ENCODE assay signal across 1 cellular context in the genomic region with DNA sequence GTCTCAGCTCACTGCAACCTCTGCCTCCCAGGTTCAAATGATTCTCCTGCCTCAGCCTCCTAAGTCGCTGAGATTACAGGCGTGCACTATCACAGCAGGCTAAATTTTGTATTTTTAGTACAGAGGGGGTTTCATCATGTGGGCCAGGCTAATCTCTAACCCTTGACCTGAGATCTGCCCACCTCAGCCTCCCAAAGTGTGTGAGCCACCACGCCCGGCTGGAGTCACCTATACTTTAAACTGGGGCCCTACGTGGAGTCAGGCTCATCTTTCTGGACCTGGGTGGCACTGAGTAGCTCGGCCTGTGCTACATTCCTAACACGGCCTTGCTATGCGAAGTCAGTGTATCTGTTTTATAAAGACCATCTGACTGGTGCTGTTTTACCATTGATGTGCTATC.
A peak's percentile ranks its signal among the peaks of the same experiment; 100 is the strongest.
TF ChIP-seq lines count a peak whose summit lies in the region.

No MANE protein-coding gene starts in this region.

TF ChIP-seq in HepG2, 621 proteins besides CTCF, POLR2A, EP300 and RAD21 (continued from another document):
- TF ChIP-seq, protein P1, sequence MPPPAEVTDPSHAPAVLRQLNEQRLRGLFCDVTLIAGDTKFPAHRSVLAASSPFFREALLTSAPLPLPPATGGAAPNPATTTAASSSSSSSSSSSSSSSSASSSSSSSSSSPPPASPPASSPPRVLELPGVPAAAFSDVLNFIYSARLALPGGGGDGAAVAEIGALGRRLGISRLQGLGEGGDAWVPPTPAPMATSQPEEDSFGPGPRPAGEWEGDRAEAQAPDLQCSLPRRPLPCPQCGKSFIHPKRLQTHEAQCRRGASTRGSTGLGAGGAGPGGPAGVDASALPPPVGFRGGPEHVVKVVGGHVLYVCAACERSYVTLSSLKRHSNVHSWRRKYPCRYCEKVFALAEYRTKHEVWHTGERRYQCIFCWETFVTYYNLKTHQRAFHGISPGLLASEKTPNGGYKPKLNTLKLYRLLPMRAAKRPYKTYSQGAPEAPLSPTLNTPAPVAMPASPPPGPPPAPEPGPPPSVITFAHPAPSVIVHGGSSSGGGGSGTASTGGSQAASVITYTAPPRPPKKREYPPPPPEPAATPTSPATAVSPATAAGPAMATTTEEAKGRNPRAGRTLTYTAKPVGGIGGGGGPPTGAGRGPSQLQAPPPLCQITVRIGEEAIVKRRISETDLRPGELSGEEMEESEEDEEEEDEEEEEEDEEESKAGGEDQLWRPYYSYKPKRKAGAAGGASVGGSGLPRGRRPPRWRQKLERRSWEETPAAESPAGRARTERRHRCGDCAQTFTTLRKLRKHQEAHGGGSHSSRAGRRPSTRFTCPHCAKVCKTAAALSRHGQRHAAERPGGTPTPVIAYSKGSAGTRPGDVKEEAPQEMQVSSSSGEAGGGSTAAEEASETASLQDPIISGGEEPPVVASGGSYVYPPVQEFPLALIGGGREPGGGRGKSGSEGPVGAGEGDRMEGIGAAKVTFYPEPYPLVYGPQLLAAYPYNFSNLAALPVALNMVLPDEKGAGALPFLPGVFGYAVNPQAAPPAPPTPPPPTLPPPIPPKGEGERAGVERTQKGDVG (CRISPR knock-in tag; IDR thresholded peaks at IDR 0.05; ENCODE audit: borderline replicate concordance): peak; percentile 64; the same call in 1 of the 2 replicates
- no peak for TF ChIP-seq ZNF329 (CRISPR knock-in tag; IDR thresholded peaks at IDR 0.05; ENCODE audit: low read depth)
- no peak for TF ChIP-seq KDM5B (CRISPR knock-in tag; IDR thresholded peaks at IDR 0.05; ENCODE audit: borderline replicate concordance)
- TF ChIP-seq ZNF562 (CRISPR knock-in tag; IDR thresholded peaks at IDR 0.05; ENCODE audit: borderline replicate concordance): no peak
- TF ChIP-seq ZNF44 (CRISPR knock-in tag; IDR thresholded peaks at IDR 0.05): no peak
- TF ChIP-seq PRPF4 (IDR thresholded peaks at IDR 0.05; ENCODE audit: low read depth, low read length, poor library complexity, severe bottlenecking): peak; percentile 58
- TF ChIP-seq SP1 (IDR thresholded peaks at IDR 0.05): no peak
- TF ChIP-seq SP1 (CRISPR knock-in tag; IDR thresholded peaks at IDR 0.05): no peak
- TF ChIP-seq, protein P2, sequence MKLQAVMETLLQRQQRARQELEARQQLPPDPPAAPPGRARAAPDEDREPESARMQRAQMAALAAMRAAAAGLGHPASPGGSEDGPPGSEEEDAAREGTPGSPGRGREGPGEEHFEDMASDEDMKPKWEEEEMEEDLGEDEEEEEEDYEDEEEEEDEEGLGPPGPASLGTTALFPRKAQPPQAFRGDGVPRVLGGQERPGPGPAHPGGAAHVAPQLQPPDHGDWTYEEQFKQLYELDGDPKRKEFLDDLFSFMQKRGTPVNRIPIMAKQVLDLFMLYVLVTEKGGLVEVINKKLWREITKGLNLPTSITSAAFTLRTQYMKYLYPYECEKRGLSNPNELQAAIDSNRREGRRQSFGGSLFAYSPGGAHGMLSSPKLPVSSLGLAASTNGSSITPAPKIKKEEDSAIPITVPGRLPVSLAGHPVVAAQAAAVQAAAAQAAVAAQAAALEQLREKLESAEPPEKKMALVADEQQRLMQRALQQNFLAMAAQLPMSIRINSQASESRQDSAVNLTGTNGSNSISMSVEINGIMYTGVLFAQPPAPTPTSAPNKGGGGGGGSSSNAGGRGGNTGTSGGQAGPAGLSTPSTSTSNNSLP (IDR thresholded peaks at IDR 0.05; ENCODE audit: low read depth, low read length): no peak
- TF ChIP-seq ELF3 (CRISPR knock-in tag; IDR thresholded peaks at IDR 0.05): peak; percentile 20; the same call in 1 of the 2 replicates
- peak; percentile 42 for TF ChIP-seq TEAD3 (CRISPR knock-in tag; optimal IDR thresholded peaks at IDR 0.05; ENCODE audit: borderline replicate concordance)
- TF ChIP-seq ZBTB7A (CRISPR knock-in tag; IDR thresholded peaks at IDR 0.05): no peak
- no peak for TF ChIP-seq ZNF563 (CRISPR knock-in tag; IDR thresholded peaks at IDR 0.05)
- TF ChIP-seq NCOR1 (IDR thresholded peaks at IDR 0.05; ENCODE audit: borderline replicate concordance, low read length): no peak
- no peak for TF ChIP-seq MEIS2 (CRISPR knock-in tag; IDR thresholded peaks at IDR 0.05)
- no peak for TF ChIP-seq ZNF383 (CRISPR knock-in tag; IDR thresholded peaks at IDR 0.05; ENCODE audit: borderline replicate concordance)
- TF ChIP-seq, protein P3, sequence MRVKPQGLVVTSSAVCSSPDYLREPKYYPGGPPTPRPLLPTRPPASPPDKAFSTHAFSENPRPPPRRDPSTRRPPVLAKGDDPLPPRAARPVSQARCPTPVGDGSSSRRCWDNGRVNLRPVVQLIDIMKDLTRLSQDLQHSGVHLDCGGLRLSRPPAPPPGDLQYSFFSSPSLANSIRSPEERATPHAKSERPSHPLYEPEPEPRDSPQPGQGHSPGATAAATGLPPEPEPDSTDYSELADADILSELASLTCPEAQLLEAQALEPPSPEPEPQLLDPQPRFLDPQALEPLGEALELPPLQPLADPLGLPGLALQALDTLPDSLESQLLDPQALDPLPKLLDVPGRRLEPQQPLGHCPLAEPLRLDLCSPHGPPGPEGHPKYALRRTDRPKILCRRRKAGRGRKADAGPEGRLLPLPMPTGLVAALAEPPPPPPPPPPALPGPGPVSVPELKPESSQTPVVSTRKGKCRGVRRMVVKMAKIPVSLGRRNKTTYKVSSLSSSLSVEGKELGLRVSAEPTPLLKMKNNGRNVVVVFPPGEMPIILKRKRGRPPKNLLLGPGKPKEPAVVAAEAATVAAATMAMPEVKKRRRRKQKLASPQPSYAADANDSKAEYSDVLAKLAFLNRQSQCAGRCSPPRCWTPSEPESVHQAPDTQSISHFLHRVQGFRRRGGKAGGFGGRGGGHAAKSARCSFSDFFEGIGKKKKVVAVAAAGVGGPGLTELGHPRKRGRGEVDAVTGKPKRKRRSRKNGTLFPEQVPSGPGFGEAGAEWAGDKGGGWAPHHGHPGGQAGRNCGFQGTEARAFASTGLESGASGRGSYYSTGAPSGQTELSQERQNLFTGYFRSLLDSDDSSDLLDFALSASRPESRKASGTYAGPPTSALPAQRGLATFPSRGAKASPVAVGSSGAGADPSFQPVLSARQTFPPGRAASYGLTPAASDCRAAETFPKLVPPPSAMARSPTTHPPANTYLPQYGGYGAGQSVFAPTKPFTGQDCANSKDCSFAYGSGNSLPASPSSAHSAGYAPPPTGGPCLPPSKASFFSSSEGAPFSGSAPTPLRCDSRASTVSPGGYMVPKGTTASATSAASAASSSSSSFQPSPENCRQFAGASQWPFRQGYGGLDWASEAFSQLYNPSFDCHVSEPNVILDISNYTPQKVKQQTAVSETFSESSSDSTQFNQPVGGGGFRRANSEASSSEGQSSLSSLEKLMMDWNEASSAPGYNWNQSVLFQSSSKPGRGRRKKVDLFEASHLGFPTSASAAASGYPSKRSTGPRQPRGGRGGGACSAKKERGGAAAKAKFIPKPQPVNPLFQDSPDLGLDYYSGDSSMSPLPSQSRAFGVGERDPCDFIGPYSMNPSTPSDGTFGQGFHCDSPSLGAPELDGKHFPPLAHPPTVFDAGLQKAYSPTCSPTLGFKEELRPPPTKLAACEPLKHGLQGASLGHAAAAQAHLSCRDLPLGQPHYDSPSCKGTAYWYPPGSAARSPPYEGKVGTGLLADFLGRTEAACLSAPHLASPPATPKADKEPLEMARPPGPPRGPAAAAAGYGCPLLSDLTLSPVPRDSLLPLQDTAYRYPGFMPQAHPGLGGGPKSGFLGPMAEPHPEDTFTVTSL (CRISPR knock-in tag; IDR thresholded peaks at IDR 0.05; ENCODE audit: borderline replicate concordance): no peak
- TF ChIP-seq, protein P4, sequence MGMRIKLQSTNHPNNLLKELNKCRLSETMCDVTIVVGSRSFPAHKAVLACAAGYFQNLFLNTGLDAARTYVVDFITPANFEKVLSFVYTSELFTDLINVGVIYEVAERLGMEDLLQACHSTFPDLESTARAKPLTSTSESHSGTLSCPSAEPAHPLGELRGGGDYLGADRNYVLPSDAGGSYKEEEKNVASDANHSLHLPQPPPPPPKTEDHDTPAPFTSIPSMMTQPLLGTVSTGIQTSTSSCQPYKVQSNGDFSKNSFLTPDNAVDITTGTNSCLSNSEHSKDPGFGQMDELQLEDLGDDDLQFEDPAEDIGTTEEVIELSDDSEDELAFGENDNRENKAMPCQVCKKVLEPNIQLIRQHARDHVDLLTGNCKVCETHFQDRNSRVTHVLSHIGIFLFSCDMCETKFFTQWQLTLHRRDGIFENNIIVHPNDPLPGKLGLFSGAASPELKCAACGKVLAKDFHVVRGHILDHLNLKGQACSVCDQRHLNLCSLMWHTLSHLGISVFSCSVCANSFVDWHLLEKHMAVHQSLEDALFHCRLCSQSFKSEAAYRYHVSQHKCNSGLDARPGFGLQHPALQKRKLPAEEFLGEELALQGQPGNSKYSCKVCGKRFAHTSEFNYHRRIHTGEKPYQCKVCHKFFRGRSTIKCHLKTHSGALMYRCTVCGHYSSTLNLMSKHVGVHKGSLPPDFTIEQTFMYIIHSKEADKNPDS (CRISPR knock-in tag; IDR thresholded peaks at IDR 0.05): no peak
- TF ChIP-seq SALL1 (CRISPR knock-in tag; IDR thresholded peaks at IDR 0.05): peak; percentile 52; the same call in 1 of the 2 replicates
- TF ChIP-seq PHF8 (CRISPR knock-in tag; IDR thresholded peaks at IDR 0.05): no peak
- TF ChIP-seq, protein P5, sequence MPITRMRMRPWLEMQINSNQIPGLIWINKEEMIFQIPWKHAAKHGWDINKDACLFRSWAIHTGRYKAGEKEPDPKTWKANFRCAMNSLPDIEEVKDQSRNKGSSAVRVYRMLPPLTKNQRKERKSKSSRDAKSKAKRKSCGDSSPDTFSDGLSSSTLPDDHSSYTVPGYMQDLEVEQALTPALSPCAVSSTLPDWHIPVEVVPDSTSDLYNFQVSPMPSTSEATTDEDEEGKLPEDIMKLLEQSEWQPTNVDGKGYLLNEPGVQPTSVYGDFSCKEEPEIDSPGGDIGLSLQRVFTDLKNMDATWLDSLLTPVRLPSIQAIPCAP (CRISPR knock-in tag; IDR thresholded peaks at IDR 0.05; ENCODE audit: low read depth): no peak
